ENCODE assay signal across 9 cellular contexts in the genomic region with DNA sequence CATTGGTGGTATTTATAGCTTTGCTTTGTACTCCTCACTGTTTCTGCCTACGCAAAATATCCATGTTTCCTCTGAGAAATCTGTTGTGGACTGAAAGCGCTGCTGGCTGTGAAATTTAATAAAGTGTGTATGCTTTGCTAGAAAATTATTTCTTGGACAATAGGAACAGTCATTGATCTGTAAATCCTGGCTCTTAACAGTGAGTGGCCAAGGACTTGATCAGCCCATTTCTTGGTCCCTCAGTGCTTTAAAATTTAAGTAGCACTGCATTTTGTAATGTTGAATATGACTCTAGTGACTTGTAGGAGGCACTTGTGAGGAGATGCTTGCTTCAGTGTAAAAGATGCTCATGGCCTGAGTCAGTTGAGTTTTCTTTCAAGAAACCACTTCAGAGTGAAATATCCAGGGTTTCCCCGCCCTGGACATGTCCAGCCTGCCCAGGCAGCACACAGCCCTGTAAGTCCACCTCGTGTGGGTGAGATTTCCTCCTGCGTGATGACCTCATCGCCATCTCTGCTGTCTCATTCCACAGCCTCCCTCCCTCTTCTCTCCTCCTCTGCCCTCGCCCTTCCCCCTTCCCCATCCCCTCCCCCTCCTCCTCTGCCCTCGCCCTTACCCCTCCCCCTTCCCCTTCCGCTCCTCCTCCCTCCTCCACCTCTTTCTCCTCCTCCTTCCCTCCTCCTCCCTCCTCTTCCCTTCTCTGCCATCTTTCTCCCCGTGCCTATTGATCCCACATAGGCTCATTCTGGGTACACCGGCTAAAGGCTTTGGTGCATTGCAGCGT. TPM values are rescaled to one million over a fixed set of nuclear protein-coding genes. Genes with fewer than 3 reads are reported as not detected.
DNase-seq lines count a peak whose midpoint lies in the region; ATAC-seq lines count a peak whose summit lies in the region.
"Had no signal": no experiment of that assay in that cellular context is flagged by ENCODE, and none has a peak within 500 bp of the region (broad histone marks: within the 10 kb centered on the region; RNA-seq: fewer than 3 reads in every experiment).

No MANE protein-coding gene starts in this region.

- H3K9me3 Mint-ChIP-seq in activated naive CD4-positive, alpha-beta T cell treated with anti-CD3 and anti-CD28 coated beads, Interleukin-2, amount 50 U/mL, for 72 hours, result no peaks in the 10 kb centered on the region

- DNase-seq in NCI-H82 (lab: John Stamatoyannopoulos, UW), result peak; percentile 22
- DNase-seq in NCI-H82 treated with DMSO at 0.1 percent for 48 hours (lab: John Stamatoyannopoulos, UW; ENCODE audit: unreplicated experiment), result no peak
- no peak for DNase-seq in activated naive CD4-positive, alpha-beta T cell treated with anti-CD3 and anti-CD28 coated beads, Interleukin-2, amount 50 U/mL, for 72 hours (ENCODE audit: low spot score in 2 of 2)
- peak; percentile 94 for DNase-seq in hepatic stellate cell (ENCODE audit: low spot score)
- DNase-seq in stromal cell of bone marrow (ENCODE audit: low read depth), result peak; percentile 88
- DNase-seq in stimulated activated naive CD4-positive, alpha-beta T cell (lab: John Stamatoyannopoulos, UW), result no peak
- no peak for DNase-seq in SKM-1 (lab: John Stamatoyannopoulos, UW; ENCODE audit: unreplicated experiment)
- no peak for DNase-seq in NCI-H526 (lab: John Stamatoyannopoulos, UW)
- DNase-seq: DND-41 had no signal

- H3K36me3 Mint-ChIP-seq in activated naive CD4-positive, alpha-beta T cell treated with anti-CD3 and anti-CD28 coated beads, Interleukin-2, amount 50 U/mL, for 72 hours, result peaks cover 10 to 20% of the 10 kb centered on the region in 2 donors

- ATAC-seq in activated naive CD4-positive, alpha-beta T cell treated with anti-CD3 and anti-CD28 coated beads, Interleukin-2, amount 50 U/mL, for 72 hours, result peak in 1 of 2 donors; percentile 76

- peak overlapping the region; percentile 44 to 85 for H3K27ac Mint-ChIP-seq in activated naive CD4-positive, alpha-beta T cell treated with anti-CD3 and anti-CD28 coated beads, Interleukin-2, amount 50 U/mL, for 72 hours

RNA-seq across cellular contexts. Expression of a gene that starts 34.1 kb away (rescaled TPM):
- 10 to 100 TPM; 13.5 to 14.0 TPM for total RNA-seq in activated naive CD4-positive, alpha-beta T cell treated with anti-CD3 and anti-CD28 coated beads, Interleukin-2, amount 50 U/mL, for 72 hours

Comparison
In these comparisons a context has a peak if more than half of its experiments do, and no peak if none do; other contexts are left out.
1. DNase-seq: peak in NCI-H82 (single experiment), hepatic stellate cell (single experiment) and stromal cell of bone marrow (single experiment); none in NCI-H82 treated with DMSO at 0.1 percent for 48 hours (single experiment), activated naive CD4-positive, alpha-beta T cell treated with anti-CD3 and anti-CD28 coated beads, Interleukin-2, amount 50 U/mL, for 72 hours (0 of 2), stimulated activated naive CD4-positive, alpha-beta T cell (0 of 6), SKM-1 (single experiment) and NCI-H526 (0 of 2).